22 cellular contexts compared by ENCODE assay signal in genomic region chr1:199959033-199959774, GRCh38.
"Had no signal": no experiment of that assay in that cellular context is flagged by ENCODE, and none has a peak within 500 bp of the region (broad histone marks: within the 10 kb centered on the region; RNA-seq: fewer than 3 reads in every experiment).

No MANE protein-coding gene starts in this region.

- H3K4me3 ChIP-seq: cardiac muscle cell, SK-N-MC had no signal

- H3K4me3 Mint-ChIP-seq: activated CD4-positive, alpha-beta memory T cell treated with anti-CD3 and anti-CD28 coated beads, Interleukin-2, amount 10 ng/mL, durations not matched to agents 7 days and 5 days; activated CD4-positive, alpha-beta T cell treated with anti-CD3 and anti-CD28 coated beads, Interleukin-2, amount 10 ng/mL, durations not matched to agents 7 days and 5 days; activated naive CD4-positive, alpha-beta T cell treated with anti-CD3 and anti-CD28 coated beads, Interleukin-2, amount 10 ng/mL, durations not matched to agents 7 days and 5 days; activated naive CD8-positive, alpha-beta T cell treated with anti-CD3 and anti-CD28 coated beads for 36 hours; T-cell had no signal

- H3K27me3 ChIP-seq: brain microvascular endothelial cell, cardiac muscle cell had no signal

- H3K36me3 ChIP-seq: brain microvascular endothelial cell, cardiac muscle cell had no signal

- DNase-seq: activated CD4-positive, alpha-beta memory T cell treated with anti-CD3 and anti-CD28 coated beads, Interleukin-2, amount 10 ng/mL, durations not matched to agents 7 days and 5 days; activated CD4-positive, alpha-beta T cell treated with anti-CD3 and anti-CD28 coated beads, Interleukin-2, amount 10 ng/mL, durations not matched to agents 7 days and 5 days; activated CD4-positive, CD25-positive, alpha-beta regulatory T cell; activated gamma-delta T cell treated with Interleukin-2 at 50 U/mL for 16 hours; activated naive CD4-positive, alpha-beta T cell treated with anti-CD3 and anti-CD28 coated beads, Interleukin-2, amount 10 ng/mL, durations not matched to agents 7 days and 5 days; activated naive CD8-positive, alpha-beta T cell treated with anti-CD3 and anti-CD28 coated beads for 36 hours; activated T-cell treated with anti-CD3 and anti-CD28 coated beads for 4 hours; activated T-cell treated with anti-CD3 and anti-CD28 coated beads, Interleukin-2, amount 50 U/mL, for 48 hours; brain microvascular endothelial cell; Kasumi-1; KBM-7; NCI-H1048; NCI-H146; NCI-H187 treated with DMSO at 0.1 percent for 48 hours; NCI-H2081 treated with DMSO at 0.1 percent for 48 hours; NCI-H446 treated with DMSO at 0.1 percent for 48 hours; T-cell; T-helper 2 cell had no signal

- ATAC-seq: T-cell had no signal

- H3K27ac ChIP-seq: brain microvascular endothelial cell, cardiac muscle cell, SK-N-MC, VCaP had no signal

- H3K36me3 Mint-ChIP-seq: activated naive CD4-positive, alpha-beta T cell treated with anti-CD3 and anti-CD28 coated beads, Interleukin-2, amount 10 ng/mL, durations not matched to agents 7 days and 5 days; activated naive CD8-positive, alpha-beta T cell treated with anti-CD3 and anti-CD28 coated beads for 36 hours; T-cell had no signal

- H3K4me1 Mint-ChIP-seq: activated CD4-positive, alpha-beta memory T cell treated with anti-CD3 and anti-CD28 coated beads, Interleukin-2, amount 10 ng/mL, durations not matched to agents 7 days and 5 days; activated CD4-positive, alpha-beta T cell treated with anti-CD3 and anti-CD28 coated beads, Interleukin-2, amount 10 ng/mL, durations not matched to agents 7 days and 5 days; activated naive CD4-positive, alpha-beta T cell treated with anti-CD3 and anti-CD28 coated beads, Interleukin-2, amount 10 ng/mL, durations not matched to agents 7 days and 5 days; activated naive CD8-positive, alpha-beta T cell treated with anti-CD3 and anti-CD28 coated beads for 36 hours; T-cell had no signal

- H3K27ac Mint-ChIP-seq: activated CD4-positive, alpha-beta memory T cell treated with anti-CD3 and anti-CD28 coated beads, Interleukin-2, amount 10 ng/mL, durations not matched to agents 7 days and 5 days; activated CD4-positive, alpha-beta T cell treated with anti-CD3 and anti-CD28 coated beads, Interleukin-2, amount 10 ng/mL, durations not matched to agents 7 days and 5 days; activated naive CD4-positive, alpha-beta T cell treated with anti-CD3 and anti-CD28 coated beads, Interleukin-2, amount 10 ng/mL, durations not matched to agents 7 days and 5 days; activated naive CD8-positive, alpha-beta T cell treated with anti-CD3 and anti-CD28 coated beads for 36 hours; activated T-helper 2 cell treated with anti-CD3 and anti-CD28 coated beads, Interferon-gamma antibody, Interleukin-2, Interleukin-4, amounts not matched to agents 10 μg/mL and 5 μg/mL and 100 μg/mL, durations not matched to agents 14 hours and 24 hours and 36 hours; T-cell had no signal

- H3K9me3 Mint-ChIP-seq: activated CD4-positive, alpha-beta memory T cell treated with anti-CD3 and anti-CD28 coated beads, Interleukin-2, amount 10 ng/mL, durations not matched to agents 7 days and 5 days; activated naive CD4-positive, alpha-beta T cell treated with anti-CD3 and anti-CD28 coated beads, Interleukin-2, amount 10 ng/mL, durations not matched to agents 7 days and 5 days; activated T-helper 2 cell treated with anti-CD3 and anti-CD28 coated beads, Interferon-gamma antibody, Interleukin-2, Interleukin-4, amounts not matched to agents 10 μg/mL and 5 μg/mL and 100 μg/mL, durations not matched to agents 14 hours and 24 hours and 36 hours had no signal
